ENCODE assay signal across 9 cellular contexts in the genomic region with DNA sequence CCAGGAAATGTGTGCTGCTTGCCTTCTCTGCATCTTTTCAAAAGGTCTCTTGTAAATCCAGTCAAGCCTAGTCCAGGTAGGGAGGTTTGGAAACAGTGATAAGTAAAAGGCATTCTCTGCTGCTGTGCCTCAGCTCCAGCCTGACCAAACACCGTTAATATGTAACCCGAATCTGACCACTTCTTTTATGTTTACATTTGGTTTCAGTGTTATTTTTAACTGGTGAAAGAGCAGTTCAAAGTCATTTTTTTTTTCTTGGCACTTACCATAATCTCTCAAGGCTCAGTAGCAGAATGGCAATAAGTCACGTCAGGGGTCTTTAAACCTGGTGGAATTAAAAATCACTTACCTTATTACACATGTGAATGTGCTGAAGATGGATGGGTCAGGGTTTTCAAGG.
DNase-seq lines count a peak whose midpoint lies in the region; ATAC-seq, FAIRE-seq and TF ChIP-seq lines count a peak whose summit lies in the region.
"Had no signal": no experiment of that assay in that cellular context is flagged by ENCODE, and none has a peak within 500 bp of the region (broad histone marks: within the 10 kb centered on the region; RNA-seq: fewer than 3 reads in every experiment).

No MANE protein-coding gene starts in this region.

- H3K4me3 Mint-ChIP-seq in activated naive CD4-positive, alpha-beta T cell treated with anti-CD3 and anti-CD28 coated beads, Interleukin-2, amount 50 U/mL, for 24 hours: no peak overlapping the region
- H3K4me3 Mint-ChIP-seq: CD8-positive, alpha-beta memory T cell had no signal

- no peak overlapping the region for H2AFZ ChIP-seq in GM12878 (ENCODE audit: control insufficient read depth, low read depth, low read length)

- TF ChIP-seq RAD21 in GM12878 (IDR thresholded peaks at IDR 0.05; ENCODE audit: insufficient read depth, low read depth, low read length): 0 out of 2 replicates have a peak, but pooled peaks have one; percentile 15

- POLR2A ChIA-PET in GM12878 (lab: Charles Lee): interaction anchor here (1.0 to 2.9 kb wide), 5 partner anchors 9 to 17 kb away, joined by 3 to 12 read pairs (median 4); no protein-coding TSS in a partner anchor

- no peaks in the 10 kb centered on the region for H4K20me1 ChIP-seq in GM12878 (ENCODE audit: control insufficient read depth, insufficient read depth)

- H3K27ac Mint-ChIP-seq in activated naive CD4-positive, alpha-beta T cell treated with anti-CD3 and anti-CD28 coated beads, Interleukin-2, amount 50 U/mL, for 24 hours: peak overlapping the region; percentile 43
- H3K27ac Mint-ChIP-seq: CD8-positive, alpha-beta memory T cell had no signal

- H3K27me3 Mint-ChIP-seq in activated naive CD4-positive, alpha-beta T cell treated with anti-CD3 and anti-CD28 coated beads, Interleukin-2, amount 50 U/mL, for 24 hours: no peaks in the 10 kb centered on the region

- RAD21 ChIA-PET in GM12878 (lab: Charles Lee; ENCODE audit: unreplicated experiment): interaction anchor here (1.0 to 6.9 kb wide), 13 partner anchors 11 to 307 kb away, joined by 3 to 73 read pairs (median 6); a partner anchor contains a TSS

- H3K27me3 ChIP-seq in GM12878 (replicated peaks in 1 of 2; ENCODE audit: control insufficient read depth in 2 of 2, insufficient read depth in 2 of 2, low read length in 1 of 2): no peaks in the 10 kb centered on the region

- H3K36me3 ChIP-seq in GM12878 (ENCODE audit: control insufficient read depth in 2 of 2, insufficient read depth in 2 of 2, low read length in 1 of 2): no peaks in the 10 kb centered on the region

- in situ Hi-C loops in GM12878 (cut with MboI): no loop called here

- H3K4me2 ChIP-seq in GM12878 (ENCODE audit: control insufficient read depth, insufficient read depth): peak overlapping the region; percentile 66

- H3K27ac ChIP-seq in GM12878 (ENCODE audit: control insufficient read depth, insufficient read depth): peak overlapping the region; percentile 60

- CTCF ChIA-PET in GM12878 (lab: Yijun Ruan, JAX): interaction anchor here (0.6 to 4.5 kb wide), 10 partner anchors 10 to 309 kb away, joined by 3 to 24 read pairs (median 4); a partner anchor contains a TSS

- SMC1A ChIA-PET in GM12878 (lab: Charles Lee; ENCODE audit: uncharacterized antibody, unreplicated experiment): interaction anchor here (0.6 to 19.3 kb wide), 10 partner anchors 11 to 310 kb away, joined by 3 to 229 read pairs (median 5); no protein-coding TSS in a partner anchor

- intact Hi-C loops in GM12878 (cut with micrococcal nuclease; ENCODE audit: unreplicated experiment): loop anchor here (1.0 kb wide), 2 partner anchors 10 to 15 kb away; no protein-coding TSS in a partner anchor

- no peaks in the 10 kb centered on the region; the same call in 2 of the 3 replicates for H3K9me3 ChIP-seq in GM12878 (replicated peaks; ENCODE audit: control insufficient read depth, insufficient read depth, low read length)

- no TSS peak for BruUV-seq in GM12878 (replicated peaks; lab: Mats Ljungman, UMichigan)

- no peak for TF ChIP-seq POLR2A in GM12878 (IDR thresholded peaks at IDR 0.05; ENCODE audit: low read depth, low read length)

- peak overlapping the region; percentile 30 for H3K4me3 ChIP-seq in GM12878

- H3K36me3 Mint-ChIP-seq in activated naive CD4-positive, alpha-beta T cell treated with anti-CD3 and anti-CD28 coated beads, Interleukin-2, amount 50 U/mL, for 24 hours: peaks cover 2% of the 10 kb centered on the region
- H3K36me3 Mint-ChIP-seq: CD8-positive, alpha-beta memory T cell had no signal

- no peak for FAIRE-seq in GM12878 (lab: Jason Lieb, UNC)

- peak; percentile 75 to 82; a peak in 3 of 4 replicates for TF ChIP-seq EP300 in GM12878 (IDR thresholded peaks at IDR 0.05; ENCODE audit: borderline replicate concordance in 1 of 2, control insufficient read depth in 1 of 2, low read depth in 2 of 2, low read length in 2 of 2)

- WGBS in GM12878 (ENCODE audit: insufficient coverage, insufficient replicate concordance, low lambda C conversion rate, missing lambda C conversion rate): 2% methylated on average over 3 of the region's 3 CpGs

- ATAC-seq in HG03066 (IDR thresholded peaks at IDR 0.05; ENCODE audit: low read depth, unreplicated experiment) (peak; percentile 47), GM12878 (peak; percentile 75), HG03442 (IDR thresholded peaks at IDR 0.05; ENCODE audit: unreplicated experiment) (no peak)

- no peak for TF ChIP-seq CTCF in GM12878 (IDR thresholded peaks at IDR 0.05 in 2 of 3, conservative IDR thresholded peaks at IDR 0.05 in 1 of 3; ENCODE audit: control insufficient read depth in 2 of 3, extremely low read depth in 1 of 3, insufficient read depth in 1 of 3, low read depth in 3 of 3, low read length in 3 of 3)

- DNase-seq in activated naive CD4-positive, alpha-beta T cell (lab: John Stamatoyannopoulos, UW): no peak
- DNase-seq in GM12878 (ENCODE audit: low read depth, low spot score) (no peak), iPS-NIHi11 (ENCODE audit: low spot score) (no peak), NCI-H128 (lab: John Stamatoyannopoulos, UW; ENCODE audit: unreplicated experiment) (no peak), T-helper 2 cell (no peak)
- DNase-seq: CD8-positive, alpha-beta memory T cell had no signal

- H3K9ac ChIP-seq in GM12878 (ENCODE audit: control insufficient read depth, insufficient read depth, low read length): no peak overlapping the region

- peaks cover 8% of the 10 kb centered on the region for H3K4me1 Mint-ChIP-seq in activated naive CD4-positive, alpha-beta T cell treated with anti-CD3 and anti-CD28 coated beads, Interleukin-2, amount 50 U/mL, for 24 hours

- H3K79me2 ChIP-seq in GM12878 (ENCODE audit: control insufficient read depth, insufficient read depth, low read length): peaks cover 5% of the 10 kb centered on the region

- no peaks in the 10 kb centered on the region for H3K9me3 Mint-ChIP-seq in activated naive CD4-positive, alpha-beta T cell treated with anti-CD3 and anti-CD28 coated beads, Interleukin-2, amount 50 U/mL, for 24 hours

- H3K4me1 ChIP-seq in GM12878 (ENCODE audit: control insufficient read depth, insufficient read depth, low read length): peaks cover 52% of the 10 kb centered on the region

TF ChIP-seq in GM12878, 131 proteins besides CTCF, POLR2A, EP300 and RAD21 (continues in another document):
- TF ChIP-seq, protein P1, sequence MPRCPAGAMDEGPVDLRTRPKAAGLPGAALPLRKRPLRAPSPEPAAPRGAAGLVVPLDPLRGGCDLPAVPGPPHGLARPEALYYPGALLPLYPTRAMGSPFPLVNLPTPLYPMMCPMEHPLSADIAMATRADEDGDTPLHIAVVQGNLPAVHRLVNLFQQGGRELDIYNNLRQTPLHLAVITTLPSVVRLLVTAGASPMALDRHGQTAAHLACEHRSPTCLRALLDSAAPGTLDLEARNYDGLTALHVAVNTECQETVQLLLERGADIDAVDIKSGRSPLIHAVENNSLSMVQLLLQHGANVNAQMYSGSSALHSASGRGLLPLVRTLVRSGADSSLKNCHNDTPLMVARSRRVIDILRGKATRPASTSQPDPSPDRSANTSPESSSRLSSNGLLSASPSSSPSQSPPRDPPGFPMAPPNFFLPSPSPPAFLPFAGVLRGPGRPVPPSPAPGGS (IDR thresholded peaks at IDR 0.05; ENCODE audit: borderline replicate concordance, insufficient read depth, low read depth, low read length, poor library complexity, severe bottlenecking): peak; percentile 33
- TF ChIP-seq ZBED1 (IDR thresholded peaks at IDR 0.05; ENCODE audit: borderline replicate concordance) (peak; percentile 34; the same call in 1 of the 2 replicates), EED (IDR thresholded peaks at IDR 0.05; ENCODE audit: low read depth) (peak; percentile 57; the same call in 1 of the 2 replicates), NFXL1 (IDR thresholded peaks at IDR 0.05; ENCODE audit: borderline replicate concordance) (no peak), NFYA (IDR thresholded peaks at IDR 0.05; ENCODE audit: borderline replicate concordance, low read depth, low read length) (no peak), ZNF384 (IDR thresholded peaks at IDR 0.05; ENCODE audit: borderline replicate concordance, low read depth, low read length) (peak; percentile 94), HDAC2 (IDR thresholded peaks at IDR 0.05) (no peak), CHD2 (IDR thresholded peaks at IDR 0.05; ENCODE audit: borderline replicate concordance, low read depth, low read length) (peak; percentile 43; the same call in 1 of the 2 replicates), PML (IDR thresholded peaks at IDR 0.05; ENCODE audit: low read length) (peak; percentile 27; the same call in 1 of the 2 replicates), MEF2A (IDR thresholded peaks at IDR 0.05; ENCODE audit: insufficient read depth, low read depth, low read length) (peak; percentile 94), ZNF24 (IDR thresholded peaks at IDR 0.05) (no peak), CEBPB (IDR thresholded peaks at IDR 0.05; ENCODE audit: borderline replicate concordance in 1 of 2, low read depth in 2 of 2, low read length in 2 of 2) (no peak), NFIC (IDR thresholded peaks at IDR 0.05; ENCODE audit: low read depth, low read length) (peak; percentile 87), CREM (IDR thresholded peaks at IDR 0.05; ENCODE audit: low read depth) (peak; percentile 43; the same call in 1 of the 2 replicates)
